ENCODE assay signal across 10 cellular contexts in the genomic region with DNA sequence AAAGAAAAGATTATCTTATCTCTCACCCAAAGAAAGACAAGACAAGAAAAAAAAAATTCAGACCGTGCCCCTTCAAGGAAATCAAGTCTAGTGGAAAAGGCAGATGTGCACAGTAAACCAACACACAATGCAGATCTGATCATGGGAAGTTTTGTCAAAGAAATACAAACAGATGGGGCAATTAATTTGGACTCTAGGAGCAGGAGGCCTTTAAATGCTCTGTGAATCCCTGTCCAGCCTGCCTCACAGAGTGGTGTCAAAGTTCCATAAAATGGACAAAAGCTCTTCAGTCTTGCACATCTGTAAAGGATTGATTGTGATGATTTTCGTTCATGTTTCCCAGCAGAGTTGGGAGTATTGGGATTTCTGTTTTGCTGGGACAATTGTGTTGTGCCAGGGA. TPM values are rescaled to one million over a fixed set of nuclear protein-coding genes. Genes with fewer than 3 reads are reported as not detected.
"Had no signal": no experiment of that assay in that cellular context is flagged by ENCODE, and none has a peak within 500 bp of the region (broad histone marks: within the 10 kb centered on the region; RNA-seq: fewer than 3 reads in every experiment).

No MANE protein-coding gene starts in this region.

- ATAC-seq: GM23338, HCT116, K562 had no signal

- H3K36me3 ChIP-seq: HAP-1 had no signal

- FAIRE-seq: K562 had no signal

- DNase-seq: H7, HFFc6, IMR-90 had no signal

- H3K4me2 ChIP-seq: GM23338 had no signal

- H2AFZ ChIP-seq: GM23338 had no signal

- H3K27ac ChIP-seq: HL-60 had no signal

- H3K4me3 ChIP-seq: GM23338, HAP-1, K562 had no signal

- H3K9me3 ChIP-seq: HAP-1 had no signal

RNA-seq across cellular contexts. Expression of a gene that starts 53.1 kb away (rescaled TPM):
- total RNA-seq: GM23338, H4, HT1080, IMR-90, K562 had no signal
- polyA plus RNA-seq: IMR-90, K562 had no signal
